1 cellular context compared by ENCODE assay signal in the genomic region with DNA sequence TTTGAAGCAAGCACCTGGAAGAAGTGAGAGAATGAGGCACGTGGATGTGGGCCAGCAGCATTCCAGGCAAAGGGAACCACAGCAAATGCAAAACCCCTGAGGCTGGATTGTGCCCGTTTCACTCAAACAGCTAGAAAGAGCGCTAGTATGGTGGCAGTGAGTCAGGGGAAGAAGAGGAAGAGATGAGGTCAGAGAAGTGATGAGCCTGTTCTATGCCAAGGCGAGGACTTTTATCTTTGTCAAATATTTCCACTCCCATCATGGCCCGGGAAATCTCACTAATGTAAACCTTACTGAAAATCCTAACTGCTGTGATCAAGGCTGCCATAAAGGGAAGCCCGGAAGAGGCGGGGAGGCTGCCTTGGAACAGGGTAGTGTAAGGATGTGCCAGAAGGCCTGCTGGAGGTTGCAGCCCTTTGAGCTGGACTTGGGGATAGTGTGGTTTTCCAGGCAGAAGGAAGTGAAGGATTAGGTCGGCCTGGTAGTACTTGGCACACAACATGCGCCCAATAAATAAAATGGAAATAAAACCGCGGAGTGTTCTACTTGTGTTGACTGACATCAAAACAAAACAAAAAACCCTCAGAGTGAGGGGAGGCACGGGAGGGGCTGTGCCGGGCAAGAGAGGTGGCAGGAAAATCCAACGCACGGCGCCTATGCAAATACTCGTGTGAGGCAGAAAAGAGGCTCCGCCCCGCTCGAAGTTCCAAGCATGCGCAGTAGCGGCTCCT.
TF ChIP-seq lines count a peak whose summit lies in the region.

No MANE protein-coding gene starts in this region.

TF ChIP-seq in HEK293, 187 proteins besides CTCF, POLR2A, EP300 and RAD21 (continued from another document and continues in another):
- TF ChIP-seq ZBTB6 (tag by site-specific recombination; IDR thresholded peaks at IDR 0.05) (no peak), ZXDB (tag by site-specific recombination; IDR thresholded peaks at IDR 0.05) (peak; percentile 31; the same call in 1 of the 2 replicates), ZNF394 (tag by site-specific recombination; IDR thresholded peaks at IDR 0.05; ENCODE audit: borderline replicate concordance) (0 out of 2 replicates have a peak, but pooled peaks have one; percentile 37), ZNF169 (tag by site-specific recombination; IDR thresholded peaks at IDR 0.05) (no peak), ZNF768 (tag by site-specific recombination; IDR thresholded peaks at IDR 0.05) (no peak), ZNF211 (tag by site-specific recombination; IDR thresholded peaks at IDR 0.05; ENCODE audit: low read depth) (no peak), ZNF133 (tag by site-specific recombination; IDR thresholded peaks at IDR 0.05) (no peak), ZNF311 (tag by site-specific recombination; IDR thresholded peaks at IDR 0.05; ENCODE audit: borderline replicate concordance) (no peak), ZNF10 (tag by site-specific recombination; IDR thresholded peaks at IDR 0.05) (no peak), ZNF658 (tag by site-specific recombination; IDR thresholded peaks at IDR 0.05) (no peak), HOXA7 (CRISPR knock-in tag; IDR thresholded peaks at IDR 0.05; ENCODE audit: borderline replicate concordance) (no peak), MZF1 (tag by site-specific recombination; IDR thresholded peaks at IDR 0.05; ENCODE audit: borderline replicate concordance) (no peak), GLIS1 (tag by site-specific recombination; IDR thresholded peaks at IDR 0.05) (no peak), ZNF423 (tag by site-specific recombination; IDR thresholded peaks at IDR 0.05) (no peak), ZBTB17 (tag by site-specific recombination; IDR thresholded peaks at IDR 0.05) (peak; percentile 32; the same call in 1 of the 2 replicates), ZNF19 (tag by site-specific recombination; IDR thresholded peaks at IDR 0.05; ENCODE audit: low read depth) (no peak), ZNF600 (tag by site-specific recombination; IDR thresholded peaks at IDR 0.05) (peak; percentile 95), IKZF3 (tag by site-specific recombination; IDR thresholded peaks at IDR 0.05) (peak; percentile 60; the same call in 1 of the 2 replicates), TSHZ1 (tag by site-specific recombination; IDR thresholded peaks at IDR 0.05; ENCODE audit: borderline replicate concordance) (no peak), ZNF692 (tag by site-specific recombination; IDR thresholded peaks at IDR 0.05) (peak; percentile 35; the same call in 1 of the 2 replicates), ZNF416 (tag by site-specific recombination; IDR thresholded peaks at IDR 0.05) (no peak), ZNF266 (tag by site-specific recombination; IDR thresholded peaks at IDR 0.05; ENCODE audit: low read depth) (no peak), ZNF791 (tag by site-specific recombination; IDR thresholded peaks at IDR 0.05) (no peak), ZNF585B (tag by site-specific recombination; IDR thresholded peaks at IDR 0.05) (no peak), ZNF214 (tag by site-specific recombination; IDR thresholded peaks at IDR 0.05; ENCODE audit: borderline replicate concordance) (no peak), ZNF514 (tag by site-specific recombination; IDR thresholded peaks at IDR 0.05) (no peak), ZNF302 (tag by site-specific recombination; IDR thresholded peaks at IDR 0.05; ENCODE audit: low read depth) (no peak), ZNF18 (tag by site-specific recombination; IDR thresholded peaks at IDR 0.05) (no peak), ZBTB7A (tag by site-specific recombination; IDR thresholded peaks at IDR 0.05; ENCODE audit: low read depth) (no peak), ZNF335 (tag by site-specific recombination; conservative IDR thresholded peaks at IDR 0.05) (peak; percentile 68), ZNF341 (tag by site-specific recombination; IDR thresholded peaks at IDR 0.05; ENCODE audit: low read depth) (peak; percentile 84), YY2 (tag by site-specific recombination; IDR thresholded peaks at IDR 0.05) (no peak), ZFP37 (tag by site-specific recombination; IDR thresholded peaks at IDR 0.05) (no peak), BCL11A (tag by site-specific recombination; IDR thresholded peaks at IDR 0.05; ENCODE audit: low read depth) (no peak), PRDM10 (tag by site-specific recombination; IDR thresholded peaks at IDR 0.05) (peak; percentile 7; the same call in 1 of the 2 replicates)
- TF ChIP-seq, protein P1, sequence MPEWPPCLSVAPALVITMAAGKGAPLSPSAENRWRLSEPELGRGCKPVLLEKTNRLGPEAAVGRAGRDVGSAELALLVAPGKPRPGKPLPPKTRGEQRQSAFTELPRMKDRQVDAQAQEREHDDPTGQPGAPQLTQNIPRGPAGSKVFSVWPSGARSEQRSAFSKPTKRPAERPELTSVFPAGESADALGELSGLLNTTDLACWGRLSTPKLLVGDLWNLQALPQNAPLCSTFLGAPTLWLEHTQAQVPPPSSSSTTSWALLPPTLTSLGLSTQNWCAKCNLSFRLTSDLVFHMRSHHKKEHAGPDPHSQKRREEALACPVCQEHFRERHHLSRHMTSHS (tag by site-specific recombination; IDR thresholded peaks at IDR 0.05) = no peak
- TF ChIP-seq, protein P2, sequence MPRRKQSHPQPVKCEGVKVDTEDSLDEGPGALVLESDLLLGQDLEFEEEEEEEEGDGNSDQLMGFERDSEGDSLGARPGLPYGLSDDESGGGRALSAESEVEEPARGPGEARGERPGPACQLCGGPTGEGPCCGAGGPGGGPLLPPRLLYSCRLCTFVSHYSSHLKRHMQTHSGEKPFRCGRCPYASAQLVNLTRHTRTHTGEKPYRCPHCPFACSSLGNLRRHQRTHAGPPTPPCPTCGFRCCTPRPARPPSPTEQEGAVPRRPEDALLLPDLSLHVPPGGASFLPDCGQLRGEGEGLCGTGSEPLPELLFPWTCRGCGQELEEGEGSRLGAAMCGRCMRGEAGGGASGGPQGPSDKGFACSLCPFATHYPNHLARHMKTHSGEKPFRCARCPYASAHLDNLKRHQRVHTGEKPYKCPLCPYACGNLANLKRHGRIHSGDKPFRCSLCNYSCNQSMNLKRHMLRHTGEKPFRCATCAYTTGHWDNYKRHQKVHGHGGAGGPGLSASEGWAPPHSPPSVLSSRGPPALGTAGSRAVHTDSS (tag by site-specific recombination; IDR thresholded peaks at IDR 0.05) = no peak; the same call in 1 of the 2 replicates
- TF ChIP-seq, protein P3, sequence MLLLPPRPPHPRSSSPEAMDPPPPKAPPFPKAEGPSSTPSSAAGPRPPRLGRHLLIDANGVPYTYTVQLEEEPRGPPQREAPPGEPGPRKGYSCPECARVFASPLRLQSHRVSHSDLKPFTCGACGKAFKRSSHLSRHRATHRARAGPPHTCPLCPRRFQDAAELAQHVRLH (tag by site-specific recombination; IDR thresholded peaks at IDR 0.05) = peak; percentile 50; the same call in 1 of the 2 replicates
- TF ChIP-seq, protein P4, sequence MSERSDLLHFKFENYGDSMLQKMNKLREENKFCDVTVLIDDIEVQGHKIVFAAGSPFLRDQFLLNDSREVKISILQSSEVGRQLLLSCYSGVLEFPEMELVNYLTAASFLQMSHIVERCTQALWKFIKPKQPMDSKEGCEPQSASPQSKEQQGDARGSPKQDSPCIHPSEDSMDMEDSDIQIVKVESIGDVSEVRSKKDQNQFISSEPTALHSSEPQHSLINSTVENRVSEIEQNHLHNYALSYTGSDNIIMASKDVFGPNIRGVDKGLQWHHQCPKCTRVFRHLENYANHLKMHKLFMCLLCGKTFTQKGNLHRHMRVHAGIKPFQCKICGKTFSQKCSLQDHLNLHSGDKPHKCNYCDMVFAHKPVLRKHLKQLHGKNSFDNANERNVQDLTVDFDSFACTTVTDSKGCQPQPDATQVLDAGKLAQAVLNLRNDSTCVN (tag by site-specific recombination; optimal IDR thresholded peaks at IDR 0.05) = no peak
- TF ChIP-seq, protein P5, sequence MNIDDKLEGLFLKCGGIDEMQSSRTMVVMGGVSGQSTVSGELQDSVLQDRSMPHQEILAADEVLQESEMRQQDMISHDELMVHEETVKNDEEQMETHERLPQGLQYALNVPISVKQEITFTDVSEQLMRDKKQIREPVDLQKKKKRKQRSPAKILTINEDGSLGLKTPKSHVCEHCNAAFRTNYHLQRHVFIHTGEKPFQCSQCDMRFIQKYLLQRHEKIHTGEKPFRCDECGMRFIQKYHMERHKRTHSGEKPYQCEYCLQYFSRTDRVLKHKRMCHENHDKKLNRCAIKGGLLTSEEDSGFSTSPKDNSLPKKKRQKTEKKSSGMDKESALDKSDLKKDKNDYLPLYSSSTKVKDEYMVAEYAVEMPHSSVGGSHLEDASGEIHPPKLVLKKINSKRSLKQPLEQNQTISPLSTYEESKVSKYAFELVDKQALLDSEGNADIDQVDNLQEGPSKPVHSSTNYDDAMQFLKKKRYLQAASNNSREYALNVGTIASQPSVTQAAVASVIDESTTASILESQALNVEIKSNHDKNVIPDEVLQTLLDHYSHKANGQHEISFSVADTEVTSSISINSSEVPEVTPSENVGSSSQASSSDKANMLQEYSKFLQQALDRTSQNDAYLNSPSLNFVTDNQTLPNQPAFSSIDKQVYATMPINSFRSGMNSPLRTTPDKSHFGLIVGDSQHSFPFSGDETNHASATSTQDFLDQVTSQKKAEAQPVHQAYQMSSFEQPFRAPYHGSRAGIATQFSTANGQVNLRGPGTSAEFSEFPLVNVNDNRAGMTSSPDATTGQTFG (tag by site-specific recombination; IDR thresholded peaks at IDR 0.05; ENCODE audit: borderline replicate concordance) = no peak
